ENCODE assay signal across 19 cellular contexts in the genomic region with DNA sequence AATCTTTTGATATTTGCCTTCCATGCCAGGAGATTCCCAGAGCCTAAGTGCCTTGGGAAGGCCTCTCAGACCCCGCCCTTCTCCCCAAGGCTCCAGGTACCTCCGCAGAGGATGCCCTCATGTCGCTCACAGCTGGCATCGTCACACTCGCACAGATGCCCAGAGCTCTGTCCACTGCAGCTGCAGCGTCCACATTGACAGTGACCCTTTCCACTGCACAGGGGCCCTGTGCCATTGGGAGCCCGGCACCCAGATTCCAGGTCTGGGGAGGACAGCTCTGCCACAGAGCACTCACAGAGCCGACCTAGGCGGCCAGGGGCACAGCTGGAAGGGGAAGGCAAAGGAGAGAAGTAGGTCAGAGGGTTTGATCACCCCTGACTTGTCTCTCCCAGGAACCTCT. TPM values are rescaled to one million over a fixed set of nuclear protein-coding genes. Genes with fewer than 3 reads are reported as not detected.
DNase-seq lines count a peak whose midpoint lies in the region; ATAC-seq, FAIRE-seq and TF ChIP-seq lines count a peak whose summit lies in the region.
"Had no signal": no experiment of that assay in that cellular context is flagged by ENCODE, and none has a peak within 500 bp of the region (broad histone marks: within the 10 kb centered on the region; RNA-seq: fewer than 3 reads in every experiment).

No MANE protein-coding gene starts in this region.

- CTCF ChIA-PET in activated naive CD4-positive, alpha-beta T cell treated with anti-CD3 and anti-CD28 coated beads, Interleukin-2, amount 10 ng/mL, durations not matched to agents 7 days and 5 days (lab: Charles Lee): interaction anchor here (0.8 to 1.5 kb wide), 4 partner anchors 16 to 152 kb away, joined by 3 to 6 read pairs (median 3); no protein-coding TSS in a partner anchor

- no peaks in the 10 kb centered on the region for H3K9me3 Mint-ChIP-seq in activated naive CD4-positive, alpha-beta T cell treated with anti-CD3 and anti-CD28 coated beads, Interleukin-2, amount 10 ng/mL, durations not matched to agents 7 days and 5 days
- H3K9me3 Mint-ChIP-seq in central memory CD8-positive, alpha-beta T cell: no peaks in the 10 kb centered on the region
- H3K9me3 Mint-ChIP-seq: immature natural killer cell; stimulated activated naive CD8-positive, alpha-beta T cell treated with anti-CD3 and anti-CD28 coated beads, Interleukin-15, Interleukin-2, amounts not matched to agents 100 ng/mL and 50 ng/mL, for 24 hours had no signal

- H3K36me3 ChIP-seq in KMS-11 (ENCODE audit: insufficient read depth): peaks cover 50% of the 10 kb centered on the region; the same call in 1 of the 2 replicates
- H3K36me3 ChIP-seq in osteoblast (ENCODE audit: insufficient read depth, low read length): peaks cover 18% of the 10 kb centered on the region
- H3K36me3 ChIP-seq: colonic mucosa had no signal

- peaks cover 75% of the 10 kb centered on the region for H3K36me3 Mint-ChIP-seq in activated naive CD4-positive, alpha-beta T cell treated with anti-CD3 and anti-CD28 coated beads, Interleukin-2, amount 10 ng/mL, durations not matched to agents 7 days and 5 days
- peaks cover 47% of the 10 kb centered on the region for H3K36me3 Mint-ChIP-seq in central memory CD8-positive, alpha-beta T cell (ENCODE audit: insufficient read depth)

- H3K27me3 ChIP-seq in KMS-11 (ENCODE audit: insufficient read depth, low read depth) (no peaks in the 10 kb centered on the region), osteoblast (ENCODE audit: insufficient read depth, low read length) (no peaks in the 10 kb centered on the region)
- H3K27me3 ChIP-seq: colonic mucosa, gastroesophageal sphincter, thyroid gland had no signal

- TF ChIP-seq CTCF in KMS-11 (conservative IDR thresholded peaks at IDR 0.05; ENCODE audit: low read depth, low read length): no peak
- TF ChIP-seq CTCF in osteoblast (IDR thresholded peaks at IDR 0.05; ENCODE audit: extremely low read depth, low read depth, low read length): no peak

- H3K27ac Mint-ChIP-seq in activated naive CD4-positive, alpha-beta T cell treated with anti-CD3 and anti-CD28 coated beads, Interleukin-2, amount 10 ng/mL, durations not matched to agents 7 days and 5 days: peak overlapping the region; percentile 63
- peak overlapping the region; percentile 77 for H3K27ac Mint-ChIP-seq in central memory CD8-positive, alpha-beta T cell (ENCODE audit: low read depth)
- H3K27ac Mint-ChIP-seq: stimulated activated naive CD8-positive, alpha-beta T cell treated with anti-CD3 and anti-CD28 coated beads, Interleukin-15, Interleukin-2, amounts not matched to agents 100 ng/mL and 50 ng/mL, for 24 hours had no signal

- no peaks in the 10 kb centered on the region for H3K9me3 ChIP-seq in osteoblast (ENCODE audit: low read depth, low read length)
- H3K9me3 ChIP-seq: colonic mucosa, gastroesophageal sphincter, thyroid gland had no signal

- ATAC-seq in central memory CD8-positive, alpha-beta T cell (replicated peaks; ENCODE audit: extremely low read depth, poor library complexity, severe bottlenecking): no peak
- ATAC-seq: gastroesophageal sphincter, sciatic nerve had no signal

- H3K4me2 ChIP-seq in KMS-11: no peak overlapping the region
- H3K4me2 ChIP-seq in osteoblast (ENCODE audit: insufficient read depth, low read length): no peak overlapping the region

- H3K27me3 Mint-ChIP-seq in activated naive CD4-positive, alpha-beta T cell treated with anti-CD3 and anti-CD28 coated beads, Interleukin-2, amount 10 ng/mL, durations not matched to agents 7 days and 5 days: no peaks in the 10 kb centered on the region
- no peaks in the 10 kb centered on the region for H3K27me3 Mint-ChIP-seq in central memory CD8-positive, alpha-beta T cell
- H3K27me3 Mint-ChIP-seq: stimulated activated naive CD8-positive, alpha-beta T cell treated with anti-CD3 and anti-CD28 coated beads, Interleukin-15, Interleukin-2, amounts not matched to agents 100 ng/mL and 50 ng/mL, for 24 hours had no signal

- H2AFZ ChIP-seq in KMS-11 (ENCODE audit: low read depth) (no peak overlapping the region), osteoblast (ENCODE audit: low read length) (no peak overlapping the region)
- H2AFZ ChIP-seq: parathyroid adenoma had no signal

- no peak overlapping the region for H3K4me3 Mint-ChIP-seq in activated naive CD4-positive, alpha-beta T cell treated with anti-CD3 and anti-CD28 coated beads, Interleukin-2, amount 10 ng/mL, durations not matched to agents 7 days and 5 days
- no peak overlapping the region for H3K4me3 Mint-ChIP-seq in central memory CD8-positive, alpha-beta T cell
- H3K4me3 Mint-ChIP-seq: immature natural killer cell; stimulated activated naive CD8-positive, alpha-beta T cell treated with anti-CD3 and anti-CD28 coated beads, Interleukin-15, Interleukin-2, amounts not matched to agents 100 ng/mL and 50 ng/mL, for 24 hours had no signal

- peaks cover 44% of the 10 kb centered on the region for H3K4me1 Mint-ChIP-seq in activated naive CD4-positive, alpha-beta T cell treated with anti-CD3 and anti-CD28 coated beads, Interleukin-2, amount 10 ng/mL, durations not matched to agents 7 days and 5 days
- peaks cover 32% of the 10 kb centered on the region for H3K4me1 Mint-ChIP-seq in central memory CD8-positive, alpha-beta T cell

- no peak overlapping the region for H3K9ac ChIP-seq in KMS-11
- H3K9ac ChIP-seq: parathyroid adenoma had no signal

- H3K4me1 ChIP-seq in KMS-11 (ENCODE audit: low read depth, poor library complexity, severe bottlenecking): peaks cover 75% of the 10 kb centered on the region
- peaks cover 12% of the 10 kb centered on the region for H3K4me1 ChIP-seq in osteoblast (ENCODE audit: insufficient read depth, low read length)

- peaks cover 18% of the 10 kb centered on the region; the same call in 1 of the 2 replicates for H3K79me2 ChIP-seq in KMS-11 (ENCODE audit: insufficient read depth, low read depth)
- H3K79me2 ChIP-seq in osteoblast (ENCODE audit: insufficient read depth, low read length): no peaks in the 10 kb centered on the region
- H3K79me2 ChIP-seq: parathyroid adenoma had no signal

- DNase-seq in activated naive CD4-positive, alpha-beta T cell treated with anti-CD3 and anti-CD28 coated beads, Interleukin-2, amount 10 ng/mL, durations not matched to agents 7 days and 5 days: no peak
- no peak for DNase-seq in activated naive CD4-positive, alpha-beta T cell treated with Interleukin-2 at 50 U/mL for 16 hours
- DNase-seq in central memory CD8-positive, alpha-beta T cell (ENCODE audit: low spot score in 2 of 2): no peak
- DNase-seq in osteoblast (ENCODE audit: insufficient read length, low spot score, missing footprints): peak; percentile 41
- DNase-seq in NCI-H2227 treated with DMSO at 0.1 percent for 48 hours (lab: John Stamatoyannopoulos, UW): no peak
- DNase-seq in GM12891 (ENCODE audit: insufficient read length, low spot score): no peak
- DNase-seq: activated CD4-positive, CD25-positive, alpha-beta regulatory T cell; colonic mucosa; hippocampal formation; immature natural killer cell; NCI-H1436; OCI-M1; thyroid gland had no signal

- no peak for TF ChIP-seq POLR2A in GM12891 (IDR thresholded peaks at IDR 0.05; ENCODE audit: low read depth, low read length)

- H3K4me3 ChIP-seq in KMS-11 (IDR thresholded peaks at IDR 0.05; ENCODE audit: insufficient read depth, low read depth, low read length): no peak overlapping the region
- no peak overlapping the region for H3K4me3 ChIP-seq in osteoblast (ENCODE audit: insufficient read depth, low read length)
- H3K4me3 ChIP-seq: colonic mucosa, gastroesophageal sphincter, thyroid gland had no signal

- no peak for FAIRE-seq in GM12891 (lab: Jason Lieb, UNC)

- peak overlapping the region; percentile 10; the same call in 1 of the 2 replicates for H3K27ac ChIP-seq in KMS-11
- no peak overlapping the region for H3K27ac ChIP-seq in osteoblast (ENCODE audit: low read depth, low read length)
- H3K27ac ChIP-seq: colonic mucosa, gastroesophageal sphincter, parathyroid adenoma, thyroid gland had no signal

- H4K20me1 ChIP-seq in KMS-11 (ENCODE audit: insufficient read depth) (no peaks in the 10 kb centered on the region), osteoblast (ENCODE audit: insufficient read depth, low read length) (peaks cover 4% of the 10 kb centered on the region)

TF ChIP-seq in GM12891, 5 proteins besides CTCF, POLR2A, EP300 and RAD21:
- TF ChIP-seq TAF1 (IDR thresholded peaks at IDR 0.05; ENCODE audit: low read depth, low read length): no peak
- no peak for TF ChIP-seq POLR2AphosphoS5 (IDR thresholded peaks at IDR 0.05; ENCODE audit: low read depth, low read length)
- TF ChIP-seq POU2F2 (IDR thresholded peaks at IDR 0.05; ENCODE audit: low read depth, low read length): no peak
- no peak for TF ChIP-seq SPI1 (IDR thresholded peaks at IDR 0.05; ENCODE audit: low read depth, low read length)
- no peak for TF ChIP-seq PAX5 (IDR thresholded peaks at IDR 0.05; ENCODE audit: insufficient read depth, low read length, severe bottlenecking)

RNA-seq across cellular contexts. Expression of gene CSAD, which starts 12.3 kb away (rescaled TPM):
- total RNA-seq in osteoblast: 9.1 and 9.4 TPM in 2 replicates
- polyA plus RNA-seq in GM12891 (2012; ENCODE audit: low read depth, missing spikeins): 8.6 TPM

RNA-seq across cellular contexts. Expression of gene ZNF740, which starts 12.5 kb away (rescaled TPM):
- total RNA-seq in osteoblast: 14.7 and 19.5 TPM in 2 replicates
- polyA plus RNA-seq in GM12891 (2012; ENCODE audit: low read depth, missing spikeins): 10.6 TPM

RNA-seq across cellular contexts. Expression of gene ITGB7, which starts 14.0 kb away (rescaled TPM):
- total RNA-seq in osteoblast: 0.88 and 1.1 TPM in 2 replicates
- 154 TPM for polyA plus RNA-seq in GM12891 (2012; ENCODE audit: low read depth, missing spikeins)
- total RNA-seq: NCI-H460 had no signal

RNA-seq across cellular contexts. Expression of gene RARG, which starts 39.0 kb away (rescaled TPM):
- total RNA-seq in osteoblast: 46.6 and 49.9 TPM in 2 replicates
- polyA plus RNA-seq in GM12891 (2012; ENCODE audit: low read depth, missing spikeins): 4.0 TPM
